ENCODE assay signal across 8 cellular contexts in the genomic region with DNA sequence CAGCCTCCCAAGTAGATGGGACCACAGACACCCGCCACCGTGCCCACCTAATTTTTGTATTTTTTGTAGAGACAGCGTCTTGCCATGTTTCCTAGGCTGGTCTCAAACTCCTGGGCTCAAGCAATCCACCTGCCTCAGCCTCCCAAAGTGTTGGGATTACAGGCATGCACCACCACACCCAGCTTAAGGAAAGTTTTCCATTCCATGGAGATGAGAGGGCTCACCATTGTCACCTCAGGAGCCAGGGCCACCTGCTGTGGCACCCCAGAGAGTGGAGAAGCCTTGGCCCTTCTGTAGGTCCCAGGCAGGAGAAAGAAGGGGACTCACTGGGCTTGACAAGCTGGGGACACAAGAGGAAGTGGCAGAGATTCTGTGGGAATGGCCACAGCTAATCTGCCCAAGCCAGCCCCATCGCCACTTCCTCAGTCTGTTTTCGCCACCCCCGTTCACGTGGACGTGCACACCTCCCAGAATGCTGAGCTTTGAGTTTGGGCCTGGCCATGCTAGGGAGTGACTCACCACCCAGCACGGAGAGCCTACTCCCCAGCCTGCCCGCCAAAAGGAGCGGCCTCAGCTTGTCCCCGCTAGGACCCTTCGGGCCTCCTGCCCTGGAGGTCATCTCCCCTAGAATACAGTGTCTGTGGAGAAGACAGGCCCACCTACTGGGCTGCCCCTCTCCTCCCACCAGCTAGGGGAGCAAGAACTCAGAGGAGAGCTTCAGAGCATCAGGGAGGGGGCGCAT. TPM values are rescaled to one million over a fixed set of nuclear protein-coding genes. Genes with fewer than 3 reads are reported as not detected.
DNase-seq lines count a peak whose midpoint lies in the region; ATAC-seq lines count a peak whose summit lies in the region.

No MANE protein-coding gene starts in this region.

- H3K4me2 ChIP-seq in BLaER1 treated with 17β-estradiol and CSF1 and Interleukin-3, amounts not matched to agents 10 nM and 100 nM, result peak overlapping the region in 10 of 11 experiments; percentile 4 to 98 (median 52); a peak in 14 of 22 replicates

- no peak for ATAC-seq in GM19455 (IDR thresholded peaks at IDR 0.05; ENCODE audit: unreplicated experiment)
- ATAC-seq in HG03571 (IDR thresholded peaks at IDR 0.05; ENCODE audit: unreplicated experiment), result no peak
- ATAC-seq in GM21717 (IDR thresholded peaks at IDR 0.05; ENCODE audit: unreplicated experiment), result no peak

- H3K9me3 ChIP-seq in BLaER1 treated with 17β-estradiol and CSF1 and Interleukin-3, amounts not matched to agents 10 nM and 100 nM (replicated peaks in 1 of 11), result no peaks in the 10 kb centered on the region
- H3K9me3 ChIP-seq in mucosa of stomach (ENCODE audit: control insufficient read depth, low read length), result no peaks in the 10 kb centered on the region

- in situ Hi-C loops in G401 (cut with HindIII; ENCODE audit: low sequenced_read_pairs), result no loop called here

- H3K4me3 ChIP-seq in BLaER1 treated with 17β-estradiol and CSF1 and Interleukin-3, amounts not matched to agents 10 nM and 100 nM, result peak overlapping the region in 2 of 10 experiments; percentile 16 to 23; a peak in 4 of 20 replicates
- H3K4me3 ChIP-seq in mucosa of stomach (ENCODE audit: low read length), result no peak overlapping the region

- peak overlapping the region in 10 of 11 experiments; percentile 16 to 83 (median 48); a peak in 15 of 22 replicates for H3K27ac ChIP-seq in BLaER1 treated with 17β-estradiol and CSF1 and Interleukin-3, amounts not matched to agents 10 nM and 100 nM

- peaks cover 3 to 39% (median 18%) of the 10 kb centered on the region in 11 experiments; a peak in 21 of 22 replicates for H3K36me3 ChIP-seq in BLaER1 treated with 17β-estradiol and CSF1 and Interleukin-3, amounts not matched to agents 10 nM and 100 nM
- H3K36me3 ChIP-seq in mucosa of stomach (ENCODE audit: control insufficient read depth, insufficient read depth, low read length), result no peaks in the 10 kb centered on the region

- H3K4me1 ChIP-seq in BLaER1 treated with 17β-estradiol and CSF1 and Interleukin-3, amounts not matched to agents 10 nM and 100 nM, result peaks cover 61 to 87% (median 78%) of the 10 kb centered on the region in 10 experiments
- peaks cover 73% of the 10 kb centered on the region for H3K4me1 ChIP-seq in mucosa of stomach (ENCODE audit: control insufficient read depth, insufficient read depth, low read length)

- H3K27me3 ChIP-seq in BLaER1 treated with 17β-estradiol and CSF1 and Interleukin-3, amounts not matched to agents 10 nM and 100 nM, result no peaks in the 10 kb centered on the region
- H3K27me3 ChIP-seq in mucosa of stomach (ENCODE audit: control insufficient read depth, insufficient read depth, low read length), result no peaks in the 10 kb centered on the region

- H4K20me1 ChIP-seq in BLaER1 treated with 17β-estradiol and CSF1 and Interleukin-3, amounts not matched to agents 10 nM and 100 nM, result peaks cover 24 to 93% (median 87%) of the 10 kb centered on the region in 11 experiments

- peak overlapping the region in 9 of 11 experiments; percentile 14 to 67 (median 32); a peak in 11 of 22 replicates for H3K9ac ChIP-seq in BLaER1 treated with 17β-estradiol and CSF1 and Interleukin-3, amounts not matched to agents 10 nM and 100 nM
- H3K9ac ChIP-seq in mucosa of stomach (ENCODE audit: low read length), result peak overlapping the region; percentile 53

- DNase-seq in NOMO-1 treated with DMSO at 0.1 percent for 48 hours (lab: John Stamatoyannopoulos, UW; ENCODE audit: unreplicated experiment) (peak; percentile 97), dermis blood vessel endothelial cell (peak; percentile 77), G401 (ENCODE audit: low spot score) (no peak)

RNA-seq across cellular contexts. Expression of a gene that starts 4.8 kb away (rescaled TPM):
- 36.2 and 52.8 TPM in 2 replicates for total RNA-seq in dermis blood vessel endothelial cell
- total RNA-seq in G401 (2014; rRNA removed; shearing (Covaris generic)), result 15.8 and 27.5 TPM in 2 replicates

RNA-seq across cellular contexts. Expression of a gene that starts 16.9 kb away (rescaled TPM):
- 5.1 and 14.3 TPM in 2 replicates for total RNA-seq in dermis blood vessel endothelial cell
- total RNA-seq in G401 (2014; rRNA removed; shearing (Covaris generic)), result 42.0 and 59.8 TPM in 2 replicates
